34 cellular contexts compared by ENCODE assay signal in the genomic region with DNA sequence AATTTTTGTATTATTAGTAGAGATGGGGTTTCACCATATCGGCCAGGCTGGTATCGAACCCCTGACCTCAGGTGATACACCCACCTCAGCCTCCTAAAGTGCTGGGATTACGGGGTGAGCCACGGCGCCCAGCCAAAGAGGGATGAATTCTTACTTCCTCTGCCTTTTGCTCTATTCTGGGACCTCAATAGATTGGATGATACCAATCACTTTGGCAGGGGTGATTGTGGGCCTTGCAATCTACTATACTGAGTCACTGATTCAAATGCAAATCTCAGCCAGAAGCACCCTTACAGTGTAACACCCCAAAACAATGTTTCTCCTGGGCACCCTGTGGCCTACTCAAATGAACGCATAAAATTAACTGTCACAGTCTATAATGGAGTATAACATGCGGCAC.
"Had no signal": no experiment of that assay in that cellular context is flagged by ENCODE, and none has a peak within 500 bp of the region (broad histone marks: within the 10 kb centered on the region; RNA-seq: fewer than 3 reads in every experiment).

No MANE protein-coding gene starts in this region.

- H3K27me3 ChIP-seq: body of pancreas, breast epithelium, Peyer's patch, SJSA1 had no signal

- H3K36me3 Mint-ChIP-seq: activated naive CD4-positive, alpha-beta T cell treated with anti-CD3 and anti-CD28 coated beads, Interleukin-2, amount 50 U/mL, for 24 hours; activated naive CD8-positive, alpha-beta T cell treated with anti-CD3 and anti-CD28 coated beads, Interleukin-2, amount 10 ng/mL, durations not matched to agents 7 days and 5 days; T-cell had no signal

- FAIRE-seq: astrocyte had no signal

- H3K4me1 Mint-ChIP-seq: activated CD4-positive, alpha-beta memory T cell treated with anti-CD3 and anti-CD28 coated beads, Interleukin-2, amount 10 ng/mL, durations not matched to agents 7 days and 5 days; activated naive CD4-positive, alpha-beta T cell treated with anti-CD3 and anti-CD28 coated beads, Interleukin-2, amount 50 U/mL, for 24 hours; activated naive CD8-positive, alpha-beta T cell treated with anti-CD3 and anti-CD28 coated beads, Interleukin-2, amount 10 ng/mL, durations not matched to agents 7 days and 5 days; activated T-helper 17 cell treated with anti-CD3 and anti-CD28 coated beads, Interleukin-2, amount 50 U/mL, for 72 hours; T-cell; T-helper 17 cell had no signal

- H3K4me3 ChIP-seq: body of pancreas, breast epithelium, Peyer's patch, SJSA1 had no signal

- H3K4me1 ChIP-seq: body of pancreas, breast epithelium, Peyer's patch, SJSA1 had no signal

- H3K4me3 Mint-ChIP-seq: activated CD4-positive, alpha-beta memory T cell treated with anti-CD3 and anti-CD28 coated beads, Interleukin-2, amount 10 ng/mL, durations not matched to agents 7 days and 5 days; activated naive CD4-positive, alpha-beta T cell treated with anti-CD3 and anti-CD28 coated beads, Interleukin-2, amount 50 U/mL, for 24 hours; activated naive CD8-positive, alpha-beta T cell treated with anti-CD3 and anti-CD28 coated beads, Interleukin-2, amount 10 ng/mL, durations not matched to agents 7 days and 5 days; activated T-cell treated with anti-CD3 and anti-CD28 coated beads, Interleukin-2, amount 50 U/mL, for 72 hours; activated T-helper 17 cell treated with anti-CD3 and anti-CD28 coated beads, Interleukin-2, amount 50 U/mL, for 72 hours; T-cell; T-helper 17 cell had no signal

- H3K27me3 Mint-ChIP-seq: activated CD4-positive, alpha-beta memory T cell treated with anti-CD3 and anti-CD28 coated beads, Interleukin-2, amount 10 ng/mL, durations not matched to agents 7 days and 5 days; activated naive CD4-positive, alpha-beta T cell treated with anti-CD3 and anti-CD28 coated beads, Interleukin-2, amount 50 U/mL, for 24 hours; activated naive CD8-positive, alpha-beta T cell treated with anti-CD3 and anti-CD28 coated beads, Interleukin-2, amount 10 ng/mL, durations not matched to agents 7 days and 5 days; activated T-helper 17 cell treated with anti-CD3 and anti-CD28 coated beads, Interleukin-2, amount 50 U/mL, for 72 hours; T-cell; T-helper 17 cell had no signal

- H3K9ac ChIP-seq: SK-N-SH had no signal

- H3K27ac Mint-ChIP-seq: activated CD4-positive, alpha-beta memory T cell treated with anti-CD3 and anti-CD28 coated beads, Interleukin-2, amount 10 ng/mL, durations not matched to agents 7 days and 5 days; activated naive CD4-positive, alpha-beta T cell treated with anti-CD3 and anti-CD28 coated beads, Interleukin-2, amount 50 U/mL, for 24 hours; activated naive CD8-positive, alpha-beta T cell treated with anti-CD3 and anti-CD28 coated beads, Interleukin-2, amount 10 ng/mL, durations not matched to agents 7 days and 5 days; activated T-cell treated with anti-CD3 and anti-CD28 coated beads, Interleukin-2, amount 50 U/mL, for 72 hours; activated T-helper 17 cell treated with anti-CD3 and anti-CD28 coated beads, Interleukin-2, amount 50 U/mL, for 72 hours; T-cell; T-helper 17 cell had no signal

- H3K9me3 ChIP-seq: body of pancreas, breast epithelium, Peyer's patch, SK-N-SH had no signal

- H3K27ac ChIP-seq: body of pancreas, breast epithelium, Peyer's patch, SJSA1, VCaP had no signal

- H3K36me3 ChIP-seq: breast epithelium, Peyer's patch, SJSA1 had no signal

- DNase-seq: activated CD4-positive, alpha-beta memory T cell treated with anti-CD3 and anti-CD28 coated beads, Interleukin-2, amount 10 ng/mL, durations not matched to agents 7 days and 5 days; activated CD4-positive, alpha-beta T cell treated with anti-CD3 and anti-CD28 coated beads for 1 hour; activated CD4-positive, alpha-beta T cell treated with anti-CD3 and anti-CD28 coated beads for 48 hours; activated CD4-positive, CD25-positive, alpha-beta regulatory T cell; activated effector memory CD4-positive, alpha-beta T cell treated with anti-CD3 and anti-CD28 coated beads, Interleukin-2, amount 50 U/mL, for 16 hours; activated naive CD4-positive, alpha-beta T cell; activated naive CD8-positive, alpha-beta T cell treated with anti-CD3 and anti-CD28 coated beads, Interleukin-2, amount 10 ng/mL, durations not matched to agents 7 days and 5 days; activated T-cell treated with anti-CD3 and anti-CD28 coated beads, Interleukin-2, amount 50 U/mL, for 1 hour; activated T-cell treated with anti-CD3 and anti-CD28 coated beads, Interleukin-2, amount 50 U/mL, for 72 hours; amygdala; body of pancreas; caudate nucleus; Karpas-422; KBM-7; NCI-H1048; NCI-H1105 treated with DMSO at 0.1 percent for 48 hours; NCI-H1436 treated with DMSO at 0.1 percent for 48 hours; NCI-H1694 treated with DMSO at 0.1 percent for 48 hours; NCI-H2029; NCI-H345; NCI-H524 treated with DMSO at 0.1 percent for 48 hours; PC-3; Peyer's patch; RPMI8226; SHP77 treated with DMSO at 0.1 percent for 48 hours; SK-N-SH; T-cell; T-helper 17 cell had no signal

- H3K4me2 ChIP-seq: SK-N-SH had no signal

- H3K9me3 Mint-ChIP-seq: activated naive CD4-positive, alpha-beta T cell treated with anti-CD3 and anti-CD28 coated beads, Interleukin-2, amount 50 U/mL, for 24 hours; activated naive CD8-positive, alpha-beta T cell treated with anti-CD3 and anti-CD28 coated beads, Interleukin-2, amount 10 ng/mL, durations not matched to agents 7 days and 5 days had no signal
